In genomic region chr17:15247891-15248529, GRCh38 we compare ENCODE assay signal across 1 cellular context.
TF ChIP-seq lines count a peak whose summit lies in the region.

No MANE protein-coding gene starts in this region.

TF ChIP-seq in H1, 55 proteins besides CTCF, POLR2A, EP300 and RAD21 (continued from another document):
- TF ChIP-seq RNF2 (IDR thresholded peaks at IDR 0.05; ENCODE audit: borderline replicate concordance, low read depth, low read length, missing control alignments, poor library complexity, severe bottlenecking) (no peak), TEAD4 (IDR thresholded peaks at IDR 0.05; ENCODE audit: low read depth, low read length) (0 out of 2 replicates have a peak, but pooled peaks have one; percentile 27), TAF1 (IDR thresholded peaks at IDR 0.05; ENCODE audit: low read depth, low read length) (no peak), SIX5 (IDR thresholded peaks at IDR 0.05; ENCODE audit: low read depth, low read length) (no peak)
